Comparison of ENCODE assay signal across 22 cellular contexts in the genomic region with DNA sequence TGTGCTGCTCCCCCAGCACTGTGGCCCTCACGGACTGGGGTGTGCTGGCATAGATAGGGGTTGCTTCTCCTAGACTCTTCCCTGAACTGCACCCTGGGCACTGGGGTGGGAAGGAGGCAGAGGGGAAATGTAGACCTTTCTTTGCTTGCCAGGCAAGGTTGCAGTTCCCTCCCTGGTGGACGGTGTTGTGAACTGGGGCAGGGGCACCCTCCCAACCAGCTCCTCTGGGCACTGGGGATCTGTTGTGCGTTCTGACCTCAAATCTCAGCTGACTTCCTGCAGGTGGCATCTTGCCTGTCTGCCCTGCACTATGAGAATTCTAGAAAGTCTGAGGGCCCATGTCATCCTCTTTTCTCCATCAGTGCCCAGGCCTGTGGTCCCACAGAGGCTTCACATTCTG. TPM values are rescaled to one million over a fixed set of nuclear protein-coding genes. Genes with fewer than 3 reads are reported as not detected.
"Had no signal": no experiment of that assay in that cellular context is flagged by ENCODE, and none has a peak within 500 bp of the region (broad histone marks: within the 10 kb centered on the region; RNA-seq: fewer than 3 reads in every experiment).

No MANE protein-coding gene starts in this region.

- H3K4me3 ChIP-seq: Peyer's patch, SJSA1 had no signal

- H3K9me3 ChIP-seq: Peyer's patch, SJSA1 had no signal

- H3K9ac ChIP-seq: KMS-11 had no signal

- DNase-seq: activated CD4-positive, alpha-beta T cell treated with anti-CD3 and anti-CD28 coated beads for 1 hour; activated CD4-positive, alpha-beta T cell treated with anti-CD3 and anti-CD28 coated beads, Interleukin-2, amount 10 ng/mL, durations not matched to agents 24 days and 14 days; activated CD4-positive, alpha-beta T cell treated with anti-CD3 and anti-CD28 coated beads, Interleukin-2, amount 50 U/mL, for 48 hours; activated gamma-delta T cell; activated naive CD4-positive, alpha-beta T cell treated with anti-CD3 and anti-CD28 coated beads for 36 hours; activated T-cell treated with anti-CD3 and anti-CD28 coated beads for 4 hours; activated T-cell treated with anti-CD3 and anti-CD28 coated beads, Interleukin-2, amount 50 U/mL, for 48 hours; brain microvascular endothelial cell; cerebellar nuclear complex; NCI-H1048; NCI-H146; NCI-H187 treated with DMSO at 0.1 percent for 48 hours; NCI-H2081 treated with DMSO at 0.1 percent for 48 hours; NCI-H774; OCI-M1; Peyer's patch; SHP77; SW 1271 had no signal

- ATAC-seq: activated T-helper 17 cell treated with anti-CD3 and anti-CD28 coated beads, Interleukin-2, amount 50 U/mL, for 72 hours had no signal

- H3K27ac ChIP-seq: brain microvascular endothelial cell, KMS-11, Peyer's patch, RWPE1, SJSA1 had no signal

- H3K27me3 ChIP-seq: brain microvascular endothelial cell, Peyer's patch, SJSA1 had no signal

- H3K4me1 ChIP-seq: Peyer's patch, SJSA1 had no signal

- H3K4me2 ChIP-seq: KMS-11 had no signal

- H3K36me3 ChIP-seq: Peyer's patch, SJSA1 had no signal

RNA-seq across cellular contexts. Expression of gene ARHGAP22, which starts 53.9 kb away (rescaled TPM):
- total RNA-seq: activated CD4-positive, alpha-beta T cell treated with anti-CD3 and anti-CD28 coated beads, Interleukin-2, amount 10 ng/mL, durations not matched to agents 24 days and 14 days; activated naive CD4-positive, alpha-beta T cell treated with anti-CD3 and anti-CD28 coated beads for 36 hours had no signal
